21 cellular contexts compared by ENCODE assay signal in genomic region chrX:35098419-35098818, GRCh38.
A peak's percentile ranks its signal among the peaks of the same experiment; 100 is the strongest.
DNase-seq lines count a peak whose midpoint lies in the region; ATAC-seq, FAIRE-seq and TF ChIP-seq lines count a peak whose summit lies in the region.
"Had no signal": no experiment of that assay in that cellular context is flagged by ENCODE, and none has a peak within 500 bp of the region (broad histone marks: within the 10 kb centered on the region; RNA-seq: fewer than 3 reads in every experiment).

No MANE protein-coding gene starts in this region.

- no peaks in the 10 kb centered on the region for H3K27me3 Mint-ChIP-seq in neural progenitor cell (ENCODE audit: insufficient read depth, low read depth)
- H3K27me3 Mint-ChIP-seq in activated CD4-positive, alpha-beta memory T cell treated with anti-CD3 and anti-CD28 coated beads, Interleukin-2, amount 10 ng/mL, durations not matched to agents 7 days and 5 days = no peaks in the 10 kb centered on the region
- H3K27me3 Mint-ChIP-seq: activated CD4-positive, alpha-beta memory T cell treated with anti-CD3 and anti-CD28 coated beads for 36 hours had no signal

- H3F3A ChIP-seq in neural progenitor cell (ENCODE audit: low read depth) = no peaks in the 10 kb centered on the region

- H3K27me3 ChIP-seq in BJ (ENCODE audit: control insufficient read depth, insufficient read depth, low read length) (no peaks in the 10 kb centered on the region), endothelial cell of umbilical vein (ENCODE audit: control insufficient read depth in 2 of 2, insufficient read depth in 2 of 2, low read length in 2 of 2) (no peaks in the 10 kb centered on the region), neural progenitor cell (no peaks in the 10 kb centered on the region)
- H3K27me3 ChIP-seq: right atrium auricular region had no signal

- H3K9me3 ChIP-seq in endothelial cell of umbilical vein (replicated peaks; ENCODE audit: control insufficient read depth, insufficient read depth, low read length) = no peaks in the 10 kb centered on the region
- H3K9me3 ChIP-seq in neural progenitor cell (ENCODE audit: low read depth) = no peaks in the 10 kb centered on the region
- H3K9me3 ChIP-seq: lower lobe of right lung, right atrium auricular region had no signal

- no peak overlapping the region for H3K4me3 ChIP-seq in BJ (ENCODE audit: low read depth, low read length)
- H3K4me3 ChIP-seq in endothelial cell of umbilical vein (replicated peaks in 1 of 3; ENCODE audit: insufficient read depth in 1 of 3, low read depth in 1 of 3, low read length in 3 of 3) = no peak overlapping the region
- no peak overlapping the region for H3K4me3 ChIP-seq in neural progenitor cell
- H3K4me3 ChIP-seq: lower lobe of right lung, right atrium auricular region, SK-N-MC had no signal

- no peaks in the 10 kb centered on the region for H3K4me1 Mint-ChIP-seq in neural progenitor cell
- H3K4me1 Mint-ChIP-seq in activated CD4-positive, alpha-beta memory T cell treated with anti-CD3 and anti-CD28 coated beads, Interleukin-2, amount 10 ng/mL, durations not matched to agents 7 days and 5 days = no peaks in the 10 kb centered on the region
- H3K4me1 Mint-ChIP-seq: immature natural killer cell, WTC11 had no signal

- H3K9ac ChIP-seq in endothelial cell of umbilical vein (replicated peaks; ENCODE audit: extremely low read depth, insufficient read depth, low read length) = no peak overlapping the region
- no peak overlapping the region for H3K9ac ChIP-seq in neural progenitor cell

- H4K20me1 ChIP-seq in endothelial cell of umbilical vein (replicated peaks; ENCODE audit: control insufficient read depth, extremely low read depth, insufficient read depth, low read length) = no peaks in the 10 kb centered on the region
- no peaks in the 10 kb centered on the region for H4K20me1 ChIP-seq in neural progenitor cell (ENCODE audit: low read depth)

- no peak for DNase-seq in BJ (ENCODE audit: low read depth)
- DNase-seq in endothelial cell of umbilical vein (ENCODE audit: low read depth, low spot score) = peak; percentile 15
- DNase-seq in neural progenitor cell (ENCODE audit: low spot score) = no peak
- DNase-seq in stimulated activated CD4-positive, alpha-beta T cell treated with anti-CD3 and anti-CD28 coated beads, Interleukin-4, amount 100 ng/mL, for 4 hours = no peak
- no peak for DNase-seq in activated CD4-positive, alpha-beta memory T cell treated with anti-CD3 and anti-CD28 coated beads, Interleukin-2, amount 10 ng/mL, durations not matched to agents 7 days and 5 days
- DNase-seq: activated CD4-positive, alpha-beta memory T cell treated with anti-CD3 and anti-CD28 coated beads for 36 hours; anterior cingulate cortex; cerebellar nuclear complex; immature natural killer cell; Kasumi-1; lower lobe of right lung; NCI-H1105 treated with DMSO at 0.1 percent for 48 hours; NCI-H446 treated with DMSO at 0.1 percent for 48 hours; stimulated activated CD4-positive, alpha-beta T cell treated with anti-CD3 and anti-CD28 coated beads, Interleukin-15, amount 100 ng/mL, for 24 hours had no signal

- H3K4me1 ChIP-seq in endothelial cell of umbilical vein (ENCODE audit: control insufficient read depth, extremely low read depth, insufficient read depth, low read length) (no peaks in the 10 kb centered on the region), neural progenitor cell (no peaks in the 10 kb centered on the region)
- H3K4me1 ChIP-seq: lower lobe of right lung, right atrium auricular region had no signal

- POLR2A ChIA-PET in BJ (lab: Charles Lee) (no interaction called here), endothelial cell of umbilical vein (lab: Charles Lee) (no interaction called here)
- POLR2A ChIA-PET in activated CD4-positive, alpha-beta memory T cell treated with anti-CD3 and anti-CD28 coated beads, Interleukin-2, amount 10 ng/mL, durations not matched to agents 7 days and 5 days (lab: Charles Lee) = no interaction called here

- H3K36me3 Mint-ChIP-seq in neural progenitor cell = no peaks in the 10 kb centered on the region
- H3K36me3 Mint-ChIP-seq in activated CD4-positive, alpha-beta memory T cell treated with anti-CD3 and anti-CD28 coated beads, Interleukin-2, amount 10 ng/mL, durations not matched to agents 7 days and 5 days (ENCODE audit: low read depth) = no peaks in the 10 kb centered on the region
- H3K36me3 Mint-ChIP-seq: activated CD4-positive, alpha-beta memory T cell treated with anti-CD3 and anti-CD28 coated beads for 36 hours; immature natural killer cell; WTC11 had no signal

- TF ChIP-seq CTCF in BJ (IDR thresholded peaks at IDR 0.05; ENCODE audit: insufficient read depth, low read depth, low read length) (peak; percentile 12; the same call in 1 of the 2 replicates), LNCAP (IDR thresholded peaks at IDR 0.05) (0 out of 2 replicates have a peak, but pooled peaks have one; percentile 23), endothelial cell of umbilical vein (IDR thresholded peaks at IDR 0.05; ENCODE audit: extremely low read depth in 1 of 2, insufficient read depth in 1 of 2, low read depth in 1 of 2, low read length in 2 of 2) (no peak), neural progenitor cell (IDR thresholded peaks at IDR 0.05) (peak; percentile 7)

- H3K4me2 ChIP-seq in endothelial cell of umbilical vein (ENCODE audit: insufficient read depth, low read length) (no peak overlapping the region), neural progenitor cell (no peak overlapping the region)

- H3K27ac ChIP-seq in endothelial cell of umbilical vein (ENCODE audit: insufficient read depth, low read depth, low read length) = no peak overlapping the region
- H3K27ac ChIP-seq in neural progenitor cell = no peak overlapping the region
- H3K27ac ChIP-seq: lower lobe of right lung, right atrium auricular region, SK-N-MC had no signal

- no TSS peak for BruUV-seq in endothelial cell of umbilical vein (replicated peaks; lab: Mats Ljungman, UMichigan)

- no peak overlapping the region for H2AFZ ChIP-seq in endothelial cell of umbilical vein (ENCODE audit: low read depth, low read length)
- H2AFZ ChIP-seq in neural progenitor cell (replicated peaks) = no peak overlapping the region

- H3K79me2 ChIP-seq in endothelial cell of umbilical vein (ENCODE audit: control insufficient read depth, insufficient read depth, low read length) = no peaks in the 10 kb centered on the region
- no peaks in the 10 kb centered on the region for H3K79me2 ChIP-seq in neural progenitor cell (ENCODE audit: low read depth)

- no peak for FAIRE-seq in endothelial cell of umbilical vein (lab: Jason Lieb, UNC)

- no peak for ATAC-seq in HG02571 (IDR thresholded peaks at IDR 0.05; ENCODE audit: unreplicated experiment)
- ATAC-seq: HCT116, lower lobe of right lung, WTC11 had no signal

- TF ChIP-seq POLR2A in endothelial cell of umbilical vein (IDR thresholded peaks at IDR 0.05; ENCODE audit: low read depth, low read length) = no peak

- dilution Hi-C loops in endothelial cell of umbilical vein (cut with MboI; ENCODE audit: extremely low pct_ligation_motif_present, low sequenced_read_pairs) = no loop called here

- H3K27ac Mint-ChIP-seq in neural progenitor cell = no peak overlapping the region
- H3K27ac Mint-ChIP-seq in activated CD4-positive, alpha-beta memory T cell treated with anti-CD3 and anti-CD28 coated beads, Interleukin-2, amount 10 ng/mL, durations not matched to agents 7 days and 5 days = no peak overlapping the region
- H3K27ac Mint-ChIP-seq: activated CD4-positive, alpha-beta memory T cell treated with anti-CD3 and anti-CD28 coated beads for 36 hours; immature natural killer cell; T-helper 2 cell treated with Interferon-gamma antibody and Interleukin-4, amounts not matched to agents 5 μg/mL and 100 μg/mL, for 36 hours; WTC11 had no signal

- CTCF ChIA-PET in BJ (lab: Yijun Ruan, JAX) = interaction anchor here (1.9 kb wide), 1 partner anchor 460 kb away, joined by 4 read pairs; no protein-coding TSS in a partner anchor
- CTCF ChIA-PET in endothelial cell of umbilical vein (lab: Charles Lee) = interaction anchor here (0.9 to 2.6 kb wide), 3 partner anchors 180 to 733 kb away, joined by 4 to 25 read pairs (median 10); no protein-coding TSS in a partner anchor
- CTCF ChIA-PET in activated CD4-positive, alpha-beta memory T cell treated with anti-CD3 and anti-CD28 coated beads, Interleukin-2, amount 10 ng/mL, durations not matched to agents 7 days and 5 days (lab: Charles Lee) = no interaction called here

- H3K9me1 ChIP-seq in endothelial cell of umbilical vein (replicated peaks; ENCODE audit: control insufficient read depth, extremely low read depth, insufficient read depth, low read length) = no peaks in the 10 kb centered on the region

- intact Hi-C loops in endothelial cell of umbilical vein (cut with micrococcal nuclease) = loop anchor here (1.0 kb wide), 1 partner anchor 179 kb away; no protein-coding TSS in a partner anchor

- no peaks in the 10 kb centered on the region for H3K36me3 ChIP-seq in BJ (ENCODE audit: control insufficient read depth, insufficient read depth, low read length)
- H3K36me3 ChIP-seq in endothelial cell of umbilical vein (ENCODE audit: control insufficient read depth in 2 of 2, extremely low read depth in 1 of 2, insufficient read depth in 2 of 2, low read length in 2 of 2) = no peaks in the 10 kb centered on the region
- no peaks in the 10 kb centered on the region for H3K36me3 ChIP-seq in neural progenitor cell
- H3K36me3 ChIP-seq: lower lobe of right lung, right atrium auricular region had no signal

- no peak overlapping the region for H3K4me3 Mint-ChIP-seq in neural progenitor cell
- H3K4me3 Mint-ChIP-seq in activated CD4-positive, alpha-beta memory T cell treated with anti-CD3 and anti-CD28 coated beads, Interleukin-2, amount 10 ng/mL, durations not matched to agents 7 days and 5 days = no peak overlapping the region
- H3K4me3 Mint-ChIP-seq: activated CD4-positive, alpha-beta memory T cell treated with anti-CD3 and anti-CD28 coated beads for 36 hours; immature natural killer cell; T-helper 2 cell treated with Interferon-gamma antibody and Interleukin-4, amounts not matched to agents 5 μg/mL and 100 μg/mL, for 36 hours; WTC11 had no signal

- no peaks in the 10 kb centered on the region for H3K9me3 Mint-ChIP-seq in neural progenitor cell
- H3K9me3 Mint-ChIP-seq in activated CD4-positive, alpha-beta memory T cell treated with anti-CD3 and anti-CD28 coated beads, Interleukin-2, amount 10 ng/mL, durations not matched to agents 7 days and 5 days = peaks cover 2% of the 10 kb centered on the region
- H3K9me3 Mint-ChIP-seq: activated CD4-positive, alpha-beta memory T cell treated with anti-CD3 and anti-CD28 coated beads for 36 hours; T-helper 2 cell treated with Interferon-gamma antibody and Interleukin-4, amounts not matched to agents 5 μg/mL and 100 μg/mL, for 36 hours had no signal

TF ChIP-seq in endothelial cell of umbilical vein, 7 proteins besides CTCF, POLR2A, EP300 and RAD21 (continues in another document):
- no peak for TF ChIP-seq EZH2 (IDR thresholded peaks at IDR 0.05; ENCODE audit: borderline replicate concordance, low read depth, low read length, severe bottlenecking)
- TF ChIP-seq FOS (IDR thresholded peaks at IDR 0.05; ENCODE audit: borderline replicate concordance, insufficient read depth, low read length) = no peak
- TF ChIP-seq MYC (IDR thresholded peaks at IDR 0.05; ENCODE audit: low read depth, low read length) = no peak

Comparison
In these comparisons a context has a peak if more than half of its experiments do, and no peak if none do; other contexts are left out.
1. CTCF ChIP-seq: peak in BJ (single experiment), LNCAP (single experiment) and neural progenitor cell (single experiment); none in endothelial cell of umbilical vein (0 of 2).